25 cellular contexts compared by ENCODE assay signal in genomic region chr15:88302373-88302772, GRCh38. TPM values are rescaled to one million over a fixed set of nuclear protein-coding genes. Genes with fewer than 3 reads are reported as not detected.
"Had no signal": no experiment of that assay in that cellular context is flagged by ENCODE, and none has a peak within 500 bp of the region (broad histone marks: within the 10 kb centered on the region; RNA-seq: fewer than 3 reads in every experiment).

No MANE protein-coding gene starts in this region.

- H3K4me3 Mint-ChIP-seq: activated B cell treated with CpG ODN at 0.5 μM for 24 hours; activated CD4-positive, alpha-beta T cell treated with anti-CD3 and anti-CD28 coated beads, Interleukin-2, amount 10 ng/mL, durations not matched to agents 24 days and 14 days; activated CD8-positive, alpha-beta memory T cell treated with anti-CD3 and anti-CD28 coated beads, Interleukin-2, amount 10 ng/mL, durations not matched to agents 7 days and 5 days; activated naive CD4-positive, alpha-beta T cell treated with anti-CD3 and anti-CD28 coated beads, Interleukin-2, amount 50 U/mL, for 24 hours; activated T-cell treated with anti-CD3 and anti-CD28 coated beads, Interleukin-2, amount 50 U/mL, for 24 hours; activated T-helper 1 cell treated with anti-CD3 and anti-CD28 coated beads, Interleukin-12 subunit alpha, Interleukin-12 subunit beta, Interleukin-2, Interleukin-4 antibody, amounts not matched to agents 30 ng/mL and 10 ng/mL and 1 ng/mL, durations not matched to agents 14 hours and 24 hours and 36 hours; T-helper 17 cell had no signal

- H3K4me1 Mint-ChIP-seq: activated B cell treated with CpG ODN at 0.5 μM for 24 hours; activated CD4-positive, alpha-beta T cell treated with anti-CD3 and anti-CD28 coated beads, Interleukin-2, amount 10 ng/mL, durations not matched to agents 24 days and 14 days; activated CD8-positive, alpha-beta memory T cell treated with anti-CD3 and anti-CD28 coated beads, Interleukin-2, amount 10 ng/mL, durations not matched to agents 7 days and 5 days; activated naive CD4-positive, alpha-beta T cell treated with anti-CD3 and anti-CD28 coated beads, Interleukin-2, amount 50 U/mL, for 24 hours; T-helper 17 cell had no signal

- H3K36me3 ChIP-seq: ascending aorta had no signal

- H3K36me3 Mint-ChIP-seq: activated CD8-positive, alpha-beta memory T cell treated with anti-CD3 and anti-CD28 coated beads, Interleukin-2, amount 10 ng/mL, durations not matched to agents 7 days and 5 days; activated naive CD4-positive, alpha-beta T cell treated with anti-CD3 and anti-CD28 coated beads, Interleukin-2, amount 50 U/mL, for 24 hours had no signal

- DNase-seq: activated B cell treated with CpG ODN at 0.5 μM for 24 hours; activated CD4-positive, alpha-beta T cell treated with anti-CD3 and anti-CD28 coated beads for 1 hour; activated CD4-positive, alpha-beta T cell treated with anti-CD3 and anti-CD28 coated beads, Interleukin-2, amount 10 ng/mL, durations not matched to agents 24 days and 14 days; activated CD4-positive, alpha-beta T cell treated with anti-CD3 and anti-CD28 coated beads, Interleukin-2, amount 50 U/mL, for 48 hours; activated CD8-positive, alpha-beta memory T cell treated with anti-CD3 and anti-CD28 coated beads, Interleukin-2, amount 10 ng/mL, durations not matched to agents 7 days and 5 days; activated effector memory CD4-positive, alpha-beta T cell treated with Interleukin-2 at 50 U/mL for 16 hours; activated naive CD4-positive, alpha-beta T cell; activated T-cell treated with anti-CD3 and anti-CD28 coated beads, Interleukin-2, amount 50 U/mL, for 24 hours; body of pancreas; KG1; NCI-H1092; NCI-H1417; NCI-H2029; NCI-H2107; NCI-H2171 treated with DMSO at 0.1 percent for 48 hours; NCI-H226; NCI-H526; NCI-H82; SIG-M5; T-helper 17 cell; T-helper 9 cell had no signal

- H3K9me3 ChIP-seq: ascending aorta, body of pancreas had no signal

- H3K4me1 ChIP-seq: ascending aorta, body of pancreas had no signal

- H3K27ac Mint-ChIP-seq: activated B cell treated with CpG ODN at 0.5 μM for 24 hours; activated CD4-positive, alpha-beta T cell treated with anti-CD3 and anti-CD28 coated beads, Interleukin-2, amount 10 ng/mL, durations not matched to agents 24 days and 14 days; activated CD8-positive, alpha-beta memory T cell treated with anti-CD3 and anti-CD28 coated beads, Interleukin-2, amount 10 ng/mL, durations not matched to agents 7 days and 5 days; activated naive CD4-positive, alpha-beta T cell treated with anti-CD3 and anti-CD28 coated beads, Interleukin-2, amount 50 U/mL, for 24 hours; activated T-cell treated with anti-CD3 and anti-CD28 coated beads, Interleukin-2, amount 50 U/mL, for 24 hours; activated T-helper 1 cell treated with anti-CD3 and anti-CD28 coated beads, Interleukin-12 subunit alpha, Interleukin-12 subunit beta, Interleukin-2, Interleukin-4 antibody, amounts not matched to agents 30 ng/mL and 10 ng/mL and 1 ng/mL, durations not matched to agents 14 hours and 24 hours and 36 hours; T-helper 17 cell had no signal

- ATAC-seq: activated CD8-positive, alpha-beta memory T cell treated with anti-CD3 and anti-CD28 coated beads, Interleukin-2, amount 10 ng/mL, durations not matched to agents 7 days and 5 days; body of pancreas; T-helper 17 cell had no signal

- H3K27me3 ChIP-seq: ascending aorta, body of pancreas had no signal

- H3K9me3 Mint-ChIP-seq: activated B cell treated with CpG ODN at 0.5 μM for 24 hours; activated CD4-positive, alpha-beta T cell treated with anti-CD3 and anti-CD28 coated beads, Interleukin-2, amount 10 ng/mL, durations not matched to agents 24 days and 14 days; activated naive CD4-positive, alpha-beta T cell treated with anti-CD3 and anti-CD28 coated beads, Interleukin-2, amount 50 U/mL, for 24 hours; activated T-cell treated with anti-CD3 and anti-CD28 coated beads, Interleukin-2, amount 50 U/mL, for 24 hours; activated T-helper 1 cell treated with anti-CD3 and anti-CD28 coated beads, Interleukin-12 subunit alpha, Interleukin-12 subunit beta, Interleukin-2, Interleukin-4 antibody, amounts not matched to agents 30 ng/mL and 10 ng/mL and 1 ng/mL, durations not matched to agents 14 hours and 24 hours and 36 hours had no signal

- H3K4me3 ChIP-seq: ascending aorta, body of pancreas had no signal

- H3K27me3 Mint-ChIP-seq: activated CD8-positive, alpha-beta memory T cell treated with anti-CD3 and anti-CD28 coated beads, Interleukin-2, amount 10 ng/mL, durations not matched to agents 7 days and 5 days had no signal

- H3K27ac ChIP-seq: ascending aorta, body of pancreas had no signal

RNA-seq across cellular contexts. Expression of gene NTRK3, which starts 45.8 kb away (rescaled TPM):
- total RNA-seq: activated B cell treated with CpG ODN at 0.5 μM for 24 hours; activated CD8-positive, alpha-beta memory T cell treated with anti-CD3 and anti-CD28 coated beads, Interleukin-2, amount 10 ng/mL, durations not matched to agents 7 days and 5 days; NCI-H460; T-helper 17 cell had no signal
